12 cellular contexts compared by ENCODE assay signal in genomic region chr10:72009062-72009429, GRCh38. TPM values are rescaled to one million over a fixed set of nuclear protein-coding genes. Genes with fewer than 3 reads are reported as not detected.
DNase-seq lines count a peak whose midpoint lies in the region; ATAC-seq, FAIRE-seq and TF ChIP-seq lines count a peak whose summit lies in the region.
"Had no signal": no experiment of that assay in that cellular context is flagged by ENCODE, and none has a peak within 500 bp of the region (broad histone marks: within the 10 kb centered on the region; RNA-seq: fewer than 3 reads in every experiment).

No MANE protein-coding gene starts in this region.

- TF ChIP-seq EP300 in stomach (IDR thresholded peaks at IDR 0.05): no peak

- H3K27me3 Mint-ChIP-seq in HFFc6 (ENCODE audit: insufficient read depth): peaks cover 4% of the 10 kb centered on the region

- peak; percentile 83 for DNase-seq in HFFc6
- DNase-seq in bronchial epithelial cell (ENCODE audit: low read depth): peak; percentile 89
- DNase-seq in lung (ENCODE audit: low spot score): no peak
- DNase-seq in stomach: no peak
- no peak for DNase-seq in effector CD8-positive, alpha-beta T cell (lab: John Stamatoyannopoulos, UW)
- no peak for DNase-seq in T1000 (lab: John Stamatoyannopoulos, UW)
- DNase-seq: NCI-H187 treated with DMSO at 0.1 percent for 48 hours had no signal

- intact Hi-C loops in stomach (cut with DNase I; ENCODE audit: low total_unique reads): no loop called here

- TF ChIP-seq CTCF in HFFc6 (IDR thresholded peaks at IDR 0.05) (no peak), bronchial epithelial cell (IDR thresholded peaks at IDR 0.05; ENCODE audit: insufficient read depth, low read length, severe bottlenecking) (no peak), lung (IDR thresholded peaks at IDR 0.05; ENCODE audit: control extremely low read depth, extremely low read depth) (no peak), stomach (IDR thresholded peaks at IDR 0.05) (no peak)

- H3K4me3 Mint-ChIP-seq in HFFc6: peak overlapping the region; percentile 67

- peaks cover 46% of the 10 kb centered on the region for H3K36me3 Mint-ChIP-seq in HFFc6 (ENCODE audit: low read depth)

- H3K9me3 Mint-ChIP-seq in HFFc6: no peaks in the 10 kb centered on the region

- 54 to 70% methylated on average over 9 of the region's 9 CpGs for whole genome bisulfite sequencing in lung, 2 donors
- 55 to 75% (median 60%) methylated on average over 9 of the region's 9 CpGs for WGBS in stomach, 5 donors

- no peak for TF ChIP-seq POLR2A in stomach (IDR thresholded peaks at IDR 0.05)

- peak overlapping the region; percentile 98 for H3K27ac Mint-ChIP-seq in HFFc6

- H3K27ac ChIP-seq in lung (ENCODE audit: low read depth in 1 of 2, low read length in 1 of 2): peak overlapping the region; percentile 71 to 83
- H3K27ac ChIP-seq in stomach: peak overlapping the region; percentile 13 to 92 (median 85)
- H3K27ac ChIP-seq: C4-2B had no signal

- peaks cover 5% of the 10 kb centered on the region for H3K36me3 ChIP-seq in bronchial epithelial cell (ENCODE audit: control insufficient read depth, insufficient read depth, low read length)
- peaks cover 0 to 11% of the 10 kb centered on the region in 2 donors for H3K36me3 ChIP-seq in lung (ENCODE audit: control insufficient read depth in 2 of 2, insufficient read depth in 2 of 2, low read length in 2 of 2)
- H3K36me3 ChIP-seq in stomach: peaks cover 27 to 43% (median 38%) of the 10 kb centered on the region in 4 donors

- H3K4me1 ChIP-seq in lung (ENCODE audit: control insufficient read depth in 2 of 2, insufficient read depth in 2 of 2, low read length in 2 of 2) (peaks cover 9 to 14% of the 10 kb centered on the region in 2 donors), stomach (peaks cover 22 to 73% (median 38%) of the 10 kb centered on the region in 4 donors)

- H3K9me3 ChIP-seq in lung (ENCODE audit: control insufficient read depth in 2 of 2, insufficient read depth in 1 of 2, low read length in 1 of 2) (peaks cover 0 to 4% of the 10 kb centered on the region in 2 donors), stomach (no peaks in the 10 kb centered on the region)

- H3K27me3 ChIP-seq in bronchial epithelial cell (ENCODE audit: control insufficient read depth, insufficient read depth, low read length) (no peaks in the 10 kb centered on the region), lung (ENCODE audit: control insufficient read depth, insufficient read depth) (no peaks in the 10 kb centered on the region), stomach (no peaks in the 10 kb centered on the region)

- ATAC-seq in lung (ENCODE audit: insufficient read depth, low FRiP score): no peak
- ATAC-seq in GM18858 (IDR thresholded peaks at IDR 0.05; ENCODE audit: unreplicated experiment): no peak
- ATAC-seq in GM21423 (IDR thresholded peaks at IDR 0.05; ENCODE audit: unreplicated experiment): no peak

- H3K4me1 Mint-ChIP-seq in HFFc6 (ENCODE audit: low read depth): peaks cover 28% of the 10 kb centered on the region

- peak; percentile 98 for FAIRE-seq in bronchial epithelial cell (lab: Jason Lieb, UNC)
- FAIRE-seq: islet of Langerhans, RCC 7860 had no signal

- H3K4me3 ChIP-seq in bronchial epithelial cell (ENCODE audit: low read depth, low read length) (no peak overlapping the region), lung (no peak overlapping the region), stomach (no peak overlapping the region)

RNA-seq across cellular contexts. Expression of gene CHST3, which starts 44.9 kb away (rescaled TPM):
- total RNA-seq in HFFc6 (2021; fragmentation: NEBNext Ultra II Directional; extraction: Animal tissue kit (Norgen Biotek cat#: 25700)): 10 to 100 TPM; 34.9 to 48.1 (median 40.3) TPM
- total RNA-seq in bronchial epithelial cell (11.4 and 16.6 TPM in 2 replicates), lung (10 to 100 TPM; 10.7 to 13.7 TPM), stomach (10 to 100 TPM in 4 of 5 donors, 1 to 10 TPM in 1; 4.9 to 26.8 (median 17.0) TPM)
- polyA plus RNA-seq in lung (1 to 10 TPM; 2.2 to 5.2 TPM), stomach (1 to 10 TPM; 1.5 to 4.7 (median 3.3) TPM)

Comparison
In these comparisons a context has a peak if more than half of its experiments do, and no peak if none do; other contexts are left out.
1. DNase-seq: peak in HFFc6 (single experiment) and bronchial epithelial cell (single experiment); none in lung (single experiment), stomach (single experiment), effector CD8-positive, alpha-beta T cell (single experiment) and T1000 (single experiment).